8 cellular contexts compared by ENCODE assay signal in genomic region chr20:382291-383115, GRCh38. TPM values are rescaled to one million over a fixed set of nuclear protein-coding genes. Genes with fewer than 3 reads are reported as not detected.
DNase-seq lines count a peak whose midpoint lies in the region; ATAC-seq and TF ChIP-seq lines count a peak whose summit lies in the region.

No MANE protein-coding gene starts in this region.

- H3K27me3 ChIP-seq in CD4-positive, alpha-beta T cell (ENCODE audit: control insufficient read depth, insufficient read depth, low read length) = no peaks in the 10 kb centered on the region
- H3K27me3 ChIP-seq in left lung = no peaks in the 10 kb centered on the region

- POLR2A ChIA-PET in CD4-positive, alpha-beta T cell (lab: Charles Lee) = interaction anchor here (0.8 to 2.9 kb wide), 6 partner anchors 18 to 161 kb away, joined by 3 to 24 read pairs (median 4); partner anchors contain the start of genes CSNK2A1, RBCK1, TBC1D20 and ZCCHC3

- CTCF ChIA-PET in CD4-positive, alpha-beta T cell (lab: Charles Lee) = no interaction called here

- peak overlapping the region; percentile 86 for H3K4me3 Mint-ChIP-seq in CD4-positive, alpha-beta T cell

- no peaks in the 10 kb centered on the region for H3K9me3 ChIP-seq in CD4-positive, alpha-beta T cell (ENCODE audit: control insufficient read depth, low read length)
- H3K9me3 ChIP-seq in left lung = no peaks in the 10 kb centered on the region

- H3K9me3 Mint-ChIP-seq in CD4-positive, alpha-beta T cell = no peaks in the 10 kb centered on the region

- H3K4me1 Mint-ChIP-seq in CD4-positive, alpha-beta T cell (ENCODE audit: low read depth) = peaks cover 16% of the 10 kb centered on the region

- no peaks in the 10 kb centered on the region for H3K27me3 Mint-ChIP-seq in CD4-positive, alpha-beta T cell

- peaks cover 0 to under 1% of the 10 kb centered on the region in 2 donors for H3K36me3 ChIP-seq in left lung

- H3K4me3 ChIP-seq in left lung = peak overlapping the region; percentile 59 to 82

- H3K36me3 Mint-ChIP-seq in CD4-positive, alpha-beta T cell (ENCODE audit: low read depth) = peaks cover 10% of the 10 kb centered on the region

- no peak for TF ChIP-seq CTCF in CD4-positive, alpha-beta T cell (IDR thresholded peaks at IDR 0.05)
- TF ChIP-seq CTCF in left lung (IDR thresholded peaks at IDR 0.05) (no peak), GM20000 (IDR thresholded peaks at IDR 0.05; ENCODE audit: extremely low read depth, missing control alignments) (no peak)

- DNase-seq in CD4-positive, alpha-beta T cell = no peak
- DNase-seq in left lung = no peak
- no peak for DNase-seq in GM20000 (ENCODE audit: low spot score)
- no peak for DNase-seq in NCI-H82 (lab: John Stamatoyannopoulos, UW)
- DNase-seq in SKM-1 treated with dmso at 0.1 percent for 144 hours (lab: John Stamatoyannopoulos, UW; ENCODE audit: unreplicated experiment) = no peak
- DNase-seq in stimulated activated CD4-positive, alpha-beta T cell treated with anti-CD3 and anti-CD28 coated beads, Interleukin-1b, Interleukin-23, amount 100 ng/mL, for 48 hours = no peak

- peak overlapping the region; percentile 75 for H3K27ac Mint-ChIP-seq in CD4-positive, alpha-beta T cell

- intact Hi-C loops in CD4-positive, alpha-beta T cell (cut with DNase I, micrococcal nuclease) = loop anchor here in 1 of 2 experiments (2.0 kb wide), 2 partner anchors 24 to 78 kb away; no protein-coding TSS in a partner anchor
- intact Hi-C loops in left lung (cut with DNase I) = no loop called here

- peaks cover 0 to 22% of the 10 kb centered on the region in 2 donors for H3K4me1 ChIP-seq in left lung

- ATAC-seq in CD4-positive, alpha-beta T cell (ENCODE audit: poor library complexity) = no peak
- ATAC-seq in HG02885 (IDR thresholded peaks at IDR 0.05; ENCODE audit: poor library complexity, unreplicated experiment) (peak; percentile 9), left lung (peak; percentile 7)

- no peak overlapping the region for H3K27ac ChIP-seq in CD4-positive, alpha-beta T cell (ENCODE audit: low read depth, low read length)
- H3K27ac ChIP-seq in angular gyrus (ENCODE audit: low read depth, low read length) = peak overlapping the region; percentile 55
- H3K27ac ChIP-seq in left lung = no peak overlapping the region

RNA-seq across cellular contexts. Expression of gene TRIB3, which starts 1.9 kb away (rescaled TPM):
- total RNA-seq in CD4-positive, alpha-beta T cell = 1 to 10 TPM; 1.3 to 1.5 TPM
- 10 to 100 TPM; 19.0 to 28.4 TPM for total RNA-seq in left lung

RNA-seq across cellular contexts. Expression of gene RBCK1, which starts 25.6 kb away (rescaled TPM):
- total RNA-seq in CD4-positive, alpha-beta T cell = 10 to 100 TPM; 53.3 to 57.3 TPM
- total RNA-seq in left lung = 10 to 100 TPM; 97.9 to 99.8 TPM

RNA-seq across cellular contexts. Expression of gene NRSN2, which starts 35.6 kb away (rescaled TPM):
- 1 to 10 TPM in 1 of 2 experiments, under 1 TPM in 1; 0.69 to 1.3 TPM for total RNA-seq in CD4-positive, alpha-beta T cell
- total RNA-seq in left lung = 10 to 100 TPM; 34.4 to 38.8 TPM

RNA-seq across cellular contexts. Expression of gene SOX12, which starts 57.2 kb away (rescaled TPM):
- 10 to 100 TPM; 11.6 to 11.9 TPM for total RNA-seq in CD4-positive, alpha-beta T cell
- total RNA-seq in left lung = 10 to 100 TPM; 14.0 to 18.7 TPM

Comparison
In these comparisons a context has a peak if more than half of its experiments do, and no peak if none do; other contexts are left out.
1. RNA of gene TRIB3, which starts 1.9 kb away (total RNA-seq): 19.0 to 28.4 TPM in left lung; 1.3 to 1.5 TPM in CD4-positive, alpha-beta T cell; every median in the first group is over 4 times any median in the second.
2. RNA of gene NRSN2, which starts 35.6 kb away (total RNA-seq): 34.4 to 38.8 TPM in left lung; 0.69 to 1.3 TPM in CD4-positive, alpha-beta T cell; every median in the first group is over 10 times any median in the second.